Comparison of ENCODE assay signal across 8 cellular contexts in the genomic region with DNA sequence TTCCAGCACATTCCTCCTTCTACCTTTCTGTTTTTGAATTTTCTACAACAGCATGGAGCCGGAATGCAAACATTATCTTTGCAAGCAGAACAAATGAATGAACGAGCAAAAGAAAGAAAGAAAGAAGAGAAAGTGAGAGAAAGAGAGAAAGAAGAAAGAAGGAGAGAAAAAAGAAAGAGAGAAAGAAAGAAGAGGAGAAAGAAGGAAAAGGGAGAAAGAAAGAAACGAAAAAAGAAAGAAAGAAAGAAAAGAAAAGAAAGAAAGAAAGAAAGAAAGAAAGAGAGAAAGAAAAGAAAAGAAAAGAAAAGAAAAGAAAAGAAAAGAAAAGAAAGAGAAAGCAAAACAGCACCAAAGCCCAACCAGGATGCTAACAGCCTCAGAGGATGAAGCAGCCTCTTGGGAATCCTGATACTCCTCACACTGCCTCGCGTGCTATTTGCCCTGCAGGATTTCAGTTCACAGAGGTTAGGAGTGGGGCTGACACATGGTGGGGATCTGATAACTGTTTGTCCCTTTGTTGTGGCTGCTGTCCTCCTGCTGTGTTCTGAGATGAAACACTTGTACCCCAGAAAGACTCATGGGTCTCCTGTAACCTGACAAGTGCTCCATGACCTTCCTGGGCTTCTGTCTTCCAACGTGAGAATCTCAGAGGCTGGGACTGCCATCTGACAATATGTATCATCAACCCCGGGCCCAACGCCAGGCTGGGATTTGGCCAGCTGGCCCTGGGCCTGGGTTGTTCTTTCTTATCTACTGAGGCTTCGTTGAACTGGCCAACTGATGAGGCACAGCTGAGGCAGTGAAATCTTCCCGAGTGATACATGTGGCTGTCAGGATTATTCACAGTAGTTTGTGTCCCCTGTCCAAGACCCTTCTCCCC.
DNase-seq lines count a peak whose midpoint lies in the region; ATAC-seq and TF ChIP-seq lines count a peak whose summit lies in the region.

No MANE protein-coding gene starts in this region.

- H3K9me3 Mint-ChIP-seq in neural progenitor cell (peaks cover 14% of the 10 kb centered on the region), Calu3 (ENCODE audit: low read depth, unreplicated experiment) (peaks cover 2% of the 10 kb centered on the region)

- ATAC-seq in DND-41 (ENCODE audit: insufficient read depth, low read depth): peak; percentile 63

- BruUV-seq in Calu3 (replicated peaks; lab: Mats Ljungman, UMichigan): no TSS peak

- H3K27me3 ChIP-seq in DND-41 (ENCODE audit: insufficient read depth, low read length, poor library complexity) (peaks cover under 1% of the 10 kb centered on the region), neural progenitor cell (no peaks in the 10 kb centered on the region), suprapubic skin (peaks cover 4% of the 10 kb centered on the region)

- H3K27ac Mint-ChIP-seq in neural progenitor cell (peak overlapping the region; percentile 19), Calu3 (ENCODE audit: unreplicated experiment) (no peak overlapping the region)

- CTCF ChIA-PET in Calu3 (lab: Charles Lee): no interaction called here

- H3K36me3 ChIP-seq in DND-41 (ENCODE audit: insufficient read depth, low read length): no peaks in the 10 kb centered on the region
- no peaks in the 10 kb centered on the region for H3K36me3 ChIP-seq in neural progenitor cell
- H3K36me3 ChIP-seq in suprapubic skin: no peaks in the 10 kb centered on the region

- H3F3A ChIP-seq in neural progenitor cell (ENCODE audit: low read depth): no peaks in the 10 kb centered on the region

- H3K27ac ChIP-seq in DND-41 (ENCODE audit: low read length) (no peak overlapping the region), epithelial cell of prostate (no peak overlapping the region), neural progenitor cell (no peak overlapping the region), suprapubic skin (no peak overlapping the region)

- H4K20me1 ChIP-seq in DND-41 (ENCODE audit: insufficient read depth, low read length) (no peaks in the 10 kb centered on the region), neural progenitor cell (ENCODE audit: low read depth) (no peaks in the 10 kb centered on the region)

- peaks cover 4% of the 10 kb centered on the region; the same call in 1 of the 2 replicates for H3K4me1 ChIP-seq in DND-41 (ENCODE audit: insufficient read depth, low read length)
- H3K4me1 ChIP-seq in neural progenitor cell: peaks cover 6% of the 10 kb centered on the region
- peaks cover 10% of the 10 kb centered on the region for H3K4me1 ChIP-seq in suprapubic skin

- H3K79me2 ChIP-seq in DND-41 (ENCODE audit: insufficient read depth, low read length) (no peaks in the 10 kb centered on the region), neural progenitor cell (ENCODE audit: low read depth) (no peaks in the 10 kb centered on the region)

- H3K9ac ChIP-seq in DND-41 (ENCODE audit: low read depth, low read length): no peak overlapping the region
- H3K9ac ChIP-seq in neural progenitor cell: no peak overlapping the region

- H3K36me3 Mint-ChIP-seq in neural progenitor cell: peaks cover 3% of the 10 kb centered on the region
- H3K36me3 Mint-ChIP-seq in Calu3 (ENCODE audit: insufficient read depth, unreplicated experiment): no peaks in the 10 kb centered on the region

- peaks cover 4% of the 10 kb centered on the region for H3K9me3 ChIP-seq in DND-41 (ENCODE audit: insufficient read depth, low read length, severe bottlenecking)
- H3K9me3 ChIP-seq in neural progenitor cell (ENCODE audit: low read depth): no peaks in the 10 kb centered on the region
- no peaks in the 10 kb centered on the region for H3K9me3 ChIP-seq in suprapubic skin

- no peak for TF ChIP-seq POLR2A in suprapubic skin (IDR thresholded peaks at IDR 0.05)

- H2AFZ ChIP-seq in DND-41 (ENCODE audit: low read depth, low read length): no peak overlapping the region
- no peak overlapping the region for H2AFZ ChIP-seq in neural progenitor cell (replicated peaks)

- intact Hi-C loops in Calu3 (cut with micrococcal nuclease; ENCODE audit: unreplicated experiment): no loop called here

- no peak overlapping the region for H3K4me2 ChIP-seq in DND-41 (ENCODE audit: insufficient read depth, low read length)
- H3K4me2 ChIP-seq in neural progenitor cell: no peak overlapping the region

- H3K4me1 Mint-ChIP-seq in neural progenitor cell (peaks cover 28% of the 10 kb centered on the region), Calu3 (ENCODE audit: low read depth, unreplicated experiment) (no peaks in the 10 kb centered on the region)

- H3K4me3 ChIP-seq in DND-41 (ENCODE audit: low read depth in 1 of 2, low read length in 2 of 2) (no peak overlapping the region), neural progenitor cell (no peak overlapping the region), suprapubic skin (no peak overlapping the region)

- H3K4me3 Mint-ChIP-seq in neural progenitor cell: no peak overlapping the region
- H3K4me3 Mint-ChIP-seq in Calu3 (ENCODE audit: low read depth, unreplicated experiment): no peak overlapping the region

- H3K27me3 Mint-ChIP-seq in neural progenitor cell (ENCODE audit: insufficient read depth, low read depth): peaks cover 4% of the 10 kb centered on the region
- H3K27me3 Mint-ChIP-seq in Calu3 (ENCODE audit: unreplicated experiment): no peaks in the 10 kb centered on the region

- DNase-seq in DND-41 (peak; percentile 23), NCI-H226 (peak; percentile 74), epithelial cell of prostate (ENCODE audit: low read depth, low spot score) (peak; percentile 12), neural progenitor cell (ENCODE audit: low spot score) (no peak), Calu3 (no peak), HK-2 (ENCODE audit: unreplicated experiment) (no peak), suprapubic skin (ENCODE audit: low spot score in 2 of 2) (no peak), Ammon's horn (ENCODE audit: low spot score) (no peak)

- WGBS in suprapubic skin: 36% methylated on average over 9 of the region's 10 CpGs

- TF ChIP-seq CTCF in DND-41 (IDR thresholded peaks at IDR 0.05; ENCODE audit: borderline replicate concordance, extremely low read depth, low read length, poor library complexity, severe bottlenecking) (no peak), neural progenitor cell (IDR thresholded peaks at IDR 0.05) (no peak), Calu3 (IDR thresholded peaks at IDR 0.05; ENCODE audit: unreplicated experiment) (no peak), suprapubic skin (IDR thresholded peaks at IDR 0.05) (no peak)

- TF ChIP-seq EP300 in suprapubic skin (IDR thresholded peaks at IDR 0.05): no peak

Comparison
In these comparisons a context has a peak if more than half of its experiments do, and no peak if none do; other contexts are left out.
1. DNase-seq: peak in DND-41 (single experiment), NCI-H226 (single experiment) and epithelial cell of prostate (single experiment); none in neural progenitor cell (single experiment), Calu3 (single experiment), HK-2 (single experiment), suprapubic skin (0 of 2) and Ammon's horn (single experiment).